In the genomic region with DNA sequence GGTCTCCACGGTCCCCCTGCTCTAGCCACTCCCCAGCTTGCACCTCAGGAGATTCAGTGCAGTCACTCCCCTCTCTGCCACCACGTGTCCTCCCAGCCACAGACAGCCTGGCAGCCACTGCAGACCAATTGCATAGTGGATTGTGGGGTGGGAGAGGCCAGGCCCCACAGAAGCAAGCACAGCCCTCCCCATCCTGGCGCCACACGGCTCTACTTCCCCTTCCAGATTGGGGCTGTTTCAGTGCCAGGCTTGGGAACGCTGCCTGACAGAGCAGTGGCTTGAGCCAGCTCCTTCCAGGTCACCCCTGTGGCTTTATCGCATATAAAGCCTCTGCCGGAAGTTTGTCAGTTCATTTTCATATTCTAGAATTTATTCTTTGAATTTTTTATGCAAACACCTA, we compare ENCODE assay signal across 9 cellular contexts.
DNase-seq lines count a peak whose midpoint lies in the region; ATAC-seq and TF ChIP-seq lines count a peak whose summit lies in the region.
"Had no signal": no experiment of that assay in that cellular context is flagged by ENCODE, and none has a peak within 500 bp of the region (broad histone marks: within the 10 kb centered on the region; RNA-seq: fewer than 3 reads in every experiment).

No MANE protein-coding gene starts in this region.

- H3K4me3 Mint-ChIP-seq in stimulated activated naive CD8-positive, alpha-beta T cell treated with anti-CD3 and anti-CD28 coated beads, Interleukin-15, Interleukin-2, amounts not matched to agents 100 ng/mL and 50 ng/mL, for 24 hours: no peak overlapping the region

- POLR2A ChIA-PET in HEK293T (lab: Yijun Ruan, JAX): interaction anchor here (1.3 kb wide), 1 partner anchor 11 kb away, joined by 5 read pairs; no protein-coding TSS in a partner anchor

- H4K20me1 ChIP-seq in KMS-11 (ENCODE audit: insufficient read depth): no peaks in the 10 kb centered on the region

- H3K9ac ChIP-seq in KMS-11: no peak overlapping the region

- no peaks in the 10 kb centered on the region for H3K36me3 ChIP-seq in KMS-11 (ENCODE audit: insufficient read depth)

- no peak overlapping the region; the same call in 1 of the 2 replicates for H3K4me2 ChIP-seq in KMS-11

- no peaks in the 10 kb centered on the region for H3K9me3 Mint-ChIP-seq in stimulated activated naive CD8-positive, alpha-beta T cell treated with anti-CD3 and anti-CD28 coated beads, Interleukin-15, Interleukin-2, amounts not matched to agents 100 ng/mL and 50 ng/mL, for 24 hours

- H3K79me2 ChIP-seq in KMS-11 (ENCODE audit: insufficient read depth, low read depth): no peaks in the 10 kb centered on the region

- no peaks in the 10 kb centered on the region for H3K36me3 Mint-ChIP-seq in stimulated activated naive CD8-positive, alpha-beta T cell treated with anti-CD3 and anti-CD28 coated beads, Interleukin-15, Interleukin-2, amounts not matched to agents 100 ng/mL and 50 ng/mL, for 24 hours (ENCODE audit: low read depth)

- peaks cover 25% of the 10 kb centered on the region for H3K27me3 Mint-ChIP-seq in stimulated activated naive CD8-positive, alpha-beta T cell treated with anti-CD3 and anti-CD28 coated beads, Interleukin-15, Interleukin-2, amounts not matched to agents 100 ng/mL and 50 ng/mL, for 24 hours

- H3K4me1 ChIP-seq in KMS-11 (ENCODE audit: low read depth, poor library complexity, severe bottlenecking): peaks cover 16% of the 10 kb centered on the region

- H3K27me3 ChIP-seq in KMS-11 (ENCODE audit: insufficient read depth, low read depth): no peaks in the 10 kb centered on the region

- CTCF ChIA-PET in HEK293T (lab: Yijun Ruan, JAX): interaction anchor here (0.7 to 4.4 kb wide), 9 partner anchors 10 to 934 kb away, joined by 3 to 60 read pairs (median 3); no protein-coding TSS in a partner anchor

- H3K27ac ChIP-seq in KMS-11: no peak overlapping the region
- H3K27ac ChIP-seq: 22Rv1 had no signal

- peak overlapping the region; percentile 45 for H3K27ac Mint-ChIP-seq in stimulated activated naive CD8-positive, alpha-beta T cell treated with anti-CD3 and anti-CD28 coated beads, Interleukin-15, Interleukin-2, amounts not matched to agents 100 ng/mL and 50 ng/mL, for 24 hours

- TF ChIP-seq CTCF in KMS-11 (conservative IDR thresholded peaks at IDR 0.05; ENCODE audit: low read depth, low read length): no peak

- peak overlapping the region; percentile 44; the same call in 1 of the 2 replicates for H2AFZ ChIP-seq in KMS-11 (ENCODE audit: low read depth)

- H3K4me1 Mint-ChIP-seq in stimulated activated naive CD8-positive, alpha-beta T cell treated with anti-CD3 and anti-CD28 coated beads, Interleukin-15, Interleukin-2, amounts not matched to agents 100 ng/mL and 50 ng/mL, for 24 hours (ENCODE audit: low read depth): peaks cover 58% of the 10 kb centered on the region

- no peak for ATAC-seq in HG02970 (IDR thresholded peaks at IDR 0.05; ENCODE audit: low FRiP score, unreplicated experiment)

- no peak overlapping the region for H3K4me3 ChIP-seq in KMS-11 (IDR thresholded peaks at IDR 0.05; ENCODE audit: insufficient read depth, low read depth, low read length)

- DNase-seq in SIG-M5 treated with dmso at 0.1 percent for 504 hours (lab: John Stamatoyannopoulos, UW; ENCODE audit: unreplicated experiment): peak; percentile 64
- no peak for DNase-seq in SIG-M5 (lab: John Stamatoyannopoulos, UW)
- DNase-seq in cerebellar nuclear complex (lab: John Stamatoyannopoulos, UW): peak; percentile 80 to 96
- no peak for DNase-seq in HEK293T (ENCODE audit: extremely low spot score)
- no peak for DNase-seq in activated CD4-positive, alpha-beta T cell treated with anti-CD3 and anti-CD28 coated beads, Interleukin-2, amount 50 U/mL, for 4 hours

TF ChIP-seq in HEK293T, 16 proteins besides CTCF, POLR2A, EP300 and RAD21:
- no peak for TF ChIP-seq LEF1 (IDR thresholded peaks at IDR 0.05; ENCODE audit: borderline replicate concordance)
- no peak for TF ChIP-seq L3MBTL2 (conservative IDR thresholded peaks at IDR 0.05)
- TF ChIP-seq ELF4 (IDR thresholded peaks at IDR 0.05): no peak
- TF ChIP-seq BHLHE40 (IDR thresholded peaks at IDR 0.05; ENCODE audit: borderline replicate concordance): no peak
- TF ChIP-seq FOXK2 (IDR thresholded peaks at IDR 0.05): no peak
- no peak for TF ChIP-seq FOXA1 (IDR thresholded peaks at IDR 0.05)
- TF ChIP-seq HDGF (IDR thresholded peaks at IDR 0.05; ENCODE audit: borderline replicate concordance): no peak
- no peak for TF ChIP-seq FOXM1 (IDR thresholded peaks at IDR 0.05; ENCODE audit: borderline replicate concordance)
- TF ChIP-seq CTBP1 (IDR thresholded peaks at IDR 0.05; ENCODE audit: borderline replicate concordance): no peak
- no peak for TF ChIP-seq SP1 (IDR thresholded peaks at IDR 0.05)
TF ChIP-seq in HEK293T: peak in this region for 0.

Comparison
In these comparisons a context has a peak if more than half of its experiments do, and no peak if none do; other contexts are left out.
1. DNase-seq: peak in SIG-M5 treated with dmso at 0.1 percent for 504 hours (single experiment) and cerebellar nuclear complex (2 of 2); none in SIG-M5 (single experiment), HEK293T (single experiment) and activated CD4-positive, alpha-beta T cell treated with anti-CD3 and anti-CD28 coated beads, Interleukin-2, amount 50 U/mL, for 4 hours (0 of 2).